In genomic region chr11:112162761-112163669, GRCh38 we compare ENCODE assay signal across 14 cellular contexts. TPM values are rescaled to one million over a fixed set of nuclear protein-coding genes. Genes with fewer than 3 reads are reported as not detected.
DNase-seq lines count a peak whose midpoint lies in the region; ATAC-seq, FAIRE-seq and TF ChIP-seq lines count a peak whose summit lies in the region.
"Had no signal": no experiment of that assay in that cellular context is flagged by ENCODE, and none has a peak within 500 bp of the region (broad histone marks: within the 10 kb centered on the region; RNA-seq: fewer than 3 reads in every experiment).

No MANE protein-coding gene starts in this region.

- RAD21 ChIA-PET in HCT116 (lab: Charles Lee; ENCODE audit: low non-redundant PET in 1 of 2, low total read pairs in 2 of 2, uncharacterized antibody in 2 of 2, unreplicated experiment in 2 of 2): no interaction called here

- no peak for TF ChIP-seq RAD21 in HCT116 (IDR thresholded peaks at IDR 0.05; ENCODE audit: low read depth)

- H3K36me3 ChIP-seq in HCT116 (ENCODE audit: control insufficient read depth in 1 of 2, insufficient read depth in 2 of 2, low read length in 2 of 2): peaks cover 0 to 5% of the 10 kb centered on the region in 2 experiments; a peak in 2 of 4 replicates
- H3K36me3 ChIP-seq in body of pancreas (replicated peaks in 1 of 2; ENCODE audit: insufficient read depth in 1 of 2, low read depth in 2 of 2): no peaks in the 10 kb centered on the region
- H3K36me3 ChIP-seq in kidney (ENCODE audit: control insufficient read depth in 1 of 2, insufficient read depth in 2 of 2, low read length in 2 of 2): no peaks in the 10 kb centered on the region
- H3K36me3 ChIP-seq in small intestine (ENCODE audit: control insufficient read depth in 2 of 2, insufficient read depth in 2 of 2, low read length in 2 of 2): no peaks in the 10 kb centered on the region
- H3K36me3 ChIP-seq: thyroid gland had no signal

- H3K4me3 ChIP-seq in HCT116 (replicated peaks in 1 of 2; ENCODE audit: low read depth in 1 of 2, low read length in 2 of 2) (peak overlapping the region; percentile 68 to 79), body of pancreas (peak overlapping the region in 1 of 2 donors; percentile 18), kidney (ENCODE audit: low read length in 2 of 2) (peak overlapping the region; percentile 51 to 56), small intestine (ENCODE audit: low read depth in 1 of 2, low read length in 2 of 2) (peak overlapping the region in 1 of 2 donors; percentile 45)
- H3K4me3 ChIP-seq: thyroid gland had no signal

- no peaks in the 10 kb centered on the region for H4K20me1 ChIP-seq in HCT116 (ENCODE audit: insufficient read depth)

- no TSS peak for BruUV-seq in HCT116 (replicated peaks; lab: Mats Ljungman, UMichigan)

- ATAC-seq in HCT116 (peak; percentile 7; the same call in 1 of the 2 replicates), body of pancreas (peak; percentile 16), HG02610 (IDR thresholded peaks at IDR 0.05; ENCODE audit: unreplicated experiment) (no peak), GM19452 (IDR thresholded peaks at IDR 0.05; ENCODE audit: unreplicated experiment) (no peak)
- ATAC-seq: T-helper 17 cell had no signal

- TF ChIP-seq POLR2A in HCT116 (IDR thresholded peaks at IDR 0.05; ENCODE audit: borderline replicate concordance, extremely low read depth, insufficient read depth, insufficient read length): no peak
- no peak for TF ChIP-seq POLR2A in body of pancreas (IDR thresholded peaks at IDR 0.05)

- DNase-seq in HCT116 (ENCODE audit: low read depth, low spot score): no peak
- no peak for DNase-seq in body of pancreas
- DNase-seq in kidney: no peak
- DNase-seq in small intestine: peak; percentile 62
- DNase-seq in activated CD4-positive, alpha-beta T cell treated with anti-CD3 and anti-CD28 coated beads, Interleukin-2, amount 50 U/mL, for 4 hours: no peak
- no peak for DNase-seq in MV-4-11 (lab: John Stamatoyannopoulos, UW)
- DNase-seq: activated CD8-positive, alpha-beta memory T cell treated with anti-CD3 and anti-CD28 coated beads for 24 hours; activated naive CD8-positive, alpha-beta T cell treated with anti-CD3 and anti-CD28 coated beads, Interleukin-2, amount 10 ng/mL, durations not matched to agents 7 days and 5 days; NCI-H1417 treated with DMSO at 0.1 percent for 48 hours; T-helper 17 cell had no signal

- peak overlapping the region; percentile 76 for H3K4me2 ChIP-seq in HCT116 (ENCODE audit: low read length)

- no peaks in the 10 kb centered on the region for H3K9me3 ChIP-seq in HCT116 (ENCODE audit: control insufficient read depth in 1 of 2, insufficient read depth in 1 of 2, low read depth in 1 of 2, low read length in 2 of 2)
- no peaks in the 10 kb centered on the region for H3K9me3 ChIP-seq in body of pancreas
- H3K9me3 ChIP-seq in kidney (ENCODE audit: control insufficient read depth in 1 of 2, low read length in 2 of 2): no peaks in the 10 kb centered on the region
- no peaks in the 10 kb centered on the region for H3K9me3 ChIP-seq in small intestine (ENCODE audit: control insufficient read depth, low read depth)
- H3K9me3 ChIP-seq: thyroid gland had no signal

- H3K79me2 ChIP-seq in HCT116 (ENCODE audit: insufficient read depth, low read length): peaks cover 59% of the 10 kb centered on the region

- peak overlapping the region; percentile 57; the same call in 1 of the 2 replicates for H3K27ac ChIP-seq in HCT116 (ENCODE audit: low read depth, low read length)
- peak overlapping the region in 2 of 4 donors; percentile 36 to 67 for H3K27ac ChIP-seq in body of pancreas
- no peak overlapping the region for H3K27ac ChIP-seq in kidney (ENCODE audit: low read depth in 2 of 2, low read length in 2 of 2)
- peak overlapping the region in 1 of 2 donors; percentile 33 for H3K27ac ChIP-seq in small intestine (ENCODE audit: low read depth in 1 of 2, low read length in 1 of 2)

- H3K27me3 ChIP-seq in HCT116 (ENCODE audit: insufficient read depth, low read length) (no peaks in the 10 kb centered on the region), body of pancreas (no peaks in the 10 kb centered on the region), small intestine (ENCODE audit: control insufficient read depth in 2 of 2, insufficient read depth in 2 of 2, low read length in 2 of 2) (no peaks in the 10 kb centered on the region)
- H3K27me3 ChIP-seq: thyroid gland had no signal

- 43 to 63% methylated on average over 6 of the region's 6 CpGs for WGBS in body of pancreas, 2 donors
- WGBS in small intestine, 3 donors: 36 to 64% (median 46%) methylated on average over 6 of the region's 6 CpGs

- intact Hi-C loops in HCT116 (cut with micrococcal nuclease) (loop anchor here (5.0 kb wide), 1 partner anchor 286 kb away; the partner anchor contains the start of genes CFAP68 and FDXACB1), body of pancreas (cut with DNase I) (no loop called here), kidney (cut with DNase I) (no loop called here)

- TF ChIP-seq CTCF in HCT116 (IDR thresholded peaks at IDR 0.05 in 2 of 3, conservative IDR thresholded peaks at IDR 0.05 in 1 of 3; ENCODE audit: borderline replicate concordance in 1 of 3, insufficient read depth in 1 of 3, low read depth in 2 of 3, low read length in 2 of 3) (no peak), body of pancreas (IDR thresholded peaks at IDR 0.05) (no peak), kidney (IDR thresholded peaks at IDR 0.05; ENCODE audit: borderline replicate concordance, extremely low read depth, insufficient read depth) (no peak)

- no peaks in the 10 kb centered on the region for H3K9me2 ChIP-seq in HCT116 (ENCODE audit: insufficient read depth)

- H3K4me1 ChIP-seq in HCT116 (ENCODE audit: control insufficient read depth in 1 of 2, insufficient read depth in 2 of 2, low read length in 2 of 2) (peaks cover 32 to 71% of the 10 kb centered on the region in 2 experiments), body of pancreas (no peaks in the 10 kb centered on the region), kidney (ENCODE audit: control insufficient read depth in 1 of 2, insufficient read depth in 1 of 2, low read depth in 1 of 2, low read length in 2 of 2) (no peaks in the 10 kb centered on the region), small intestine (ENCODE audit: control insufficient read depth in 2 of 2, insufficient read depth in 1 of 2, low read depth in 1 of 2, low read length in 1 of 2) (peaks cover 2 to 7% of the 10 kb centered on the region in 2 donors)
- H3K4me1 ChIP-seq: thyroid gland had no signal

- no peak overlapping the region for H2AFZ ChIP-seq in HCT116 (ENCODE audit: low read depth, low read length, poor library complexity, severe bottlenecking)

- POLR2A ChIA-PET in HCT116 (lab: Charles Lee): interaction anchor here (1.1 to 2.4 kb wide), 4 partner anchors 10 to 43 kb away, joined by 4 to 13 read pairs (median 6); no protein-coding TSS in a partner anchor

- H3K9ac ChIP-seq in HCT116 (ENCODE audit: low read length) (peak overlapping the region; percentile 73), kidney (ENCODE audit: low read length in 2 of 2) (no peak overlapping the region)

- no peak for FAIRE-seq in kidney (lab: Jason Lieb, UNC)
- no peak for FAIRE-seq in small intestine (lab: Jason Lieb, UNC)
- FAIRE-seq: islet of Langerhans had no signal

- CTCF ChIA-PET in HCT116 (lab: Charles Lee): interaction anchor here (3.1 kb wide), 1 partner anchor 12 kb away, joined by 11 read pairs; the partner anchor contains the start of gene BCO2

TF ChIP-seq in HCT116, 20 proteins besides CTCF, POLR2A, EP300 and RAD21 (continues in another document):
- no peak for TF ChIP-seq REST (IDR thresholded peaks at IDR 0.05; ENCODE audit: low read depth)
- no peak for TF ChIP-seq POLR2AphosphoS5 (IDR thresholded peaks at IDR 0.05; ENCODE audit: low read depth, low read length)
- TF ChIP-seq ZNF274 (IDR thresholded peaks at IDR 0.05; ENCODE audit: low read depth, low read length): no peak
- TF ChIP-seq YY1 (IDR thresholded peaks at IDR 0.05; ENCODE audit: extremely low read depth, insufficient replicate concordance, low read depth, low read length): no peak

RNA-seq across cellular contexts. Expression of gene IL18, which starts 0.9 kb away (rescaled TPM):
- 112 TPM for total RNA-seq in HCT116 (2021; ENCODE audit: unreplicated experiment)
- 64.3 and 75.5 TPM in 2 replicates for polyA plus RNA-seq in HCT116 (2012)
- total RNA-seq in body of pancreas: 10 to 100 TPM in 1 of 2 donors, 1 to 10 TPM in 1; 3.3 to 22.8 TPM
- total RNA-seq in kidney: 25.2 TPM
- 37.4 TPM for polyA plus RNA-seq in kidney (ENCODE audit: insufficient read depth, low read depth, low replicate concordance)
- 10 to 100 TPM; 18.6 to 74.0 (median 53.7) TPM for polyA plus RNA-seq in small intestine

RNA-seq across cellular contexts. Expression of gene TEX12, which starts 4.2 kb away (rescaled TPM):
- total RNA-seq in HCT116 (2021; ENCODE audit: unreplicated experiment): not detected
- not detected in 2 replicates for polyA plus RNA-seq in HCT116 (2012)
- total RNA-seq in body of pancreas: not detected
- total RNA-seq in kidney: not detected
- polyA plus RNA-seq in kidney (ENCODE audit: insufficient read depth, low read depth, low replicate concordance): not detected
- 1 to 10 TPM in 1 of 3 donors, not detected in 2; 1.6 TPM for polyA plus RNA-seq in small intestine

RNA-seq across cellular contexts. Expression of gene BCO2, which starts 12.3 kb away (rescaled TPM):
- total RNA-seq in HCT116 (2021; ENCODE audit: unreplicated experiment) (4.0 TPM), body of pancreas (1 to 10 TPM; 3.6 to 4.2 TPM), kidney (9.6 TPM)
- polyA plus RNA-seq in HCT116 (2012): 1.5 and 2.1 TPM in 2 replicates
- polyA plus RNA-seq in kidney (ENCODE audit: insufficient read depth, low read depth, low replicate concordance) (6.9 TPM), small intestine (10 to 100 TPM in 1 of 3 donors, 1 to 10 TPM in 2; 1.1 to 11.6 (median 5.4) TPM)

Comparison
In these comparisons a context has a peak if more than half of its experiments do, and no peak if none do; other contexts are left out.
1. ATAC-seq: peak in HCT116 (single experiment) and body of pancreas (single experiment); none in HG02610 (single experiment) and GM19452 (single experiment).